Comparison of ENCODE assay signal across 1 cellular context in genomic region chr7:151078233-151079040, GRCh38.
TF ChIP-seq lines count a peak whose summit lies in the region.

No MANE protein-coding gene starts in this region.

TF ChIP-seq in H1, 55 proteins besides CTCF, POLR2A, EP300 and RAD21:
- TF ChIP-seq TAF7 (optimal IDR thresholded peaks at IDR 0.05; ENCODE audit: borderline replicate concordance, low read depth, low read length) (no peak), SRF (IDR thresholded peaks at IDR 0.05; ENCODE audit: low read depth, low read length) (no peak), MAFK (IDR thresholded peaks at IDR 0.05; ENCODE audit: low read depth, low read length) (no peak), JUND (IDR thresholded peaks at IDR 0.05; ENCODE audit: low read length) (no peak), NRF1 (IDR thresholded peaks at IDR 0.05; ENCODE audit: low read depth, low read length) (no peak), EZH2 (IDR thresholded peaks at IDR 0.05; ENCODE audit: low read depth, low read length, severe bottlenecking) (no peak), POU5F1 (IDR thresholded peaks at IDR 0.05; ENCODE audit: low read depth, low read length) (no peak)
- TF ChIP-seq, protein P1, sequence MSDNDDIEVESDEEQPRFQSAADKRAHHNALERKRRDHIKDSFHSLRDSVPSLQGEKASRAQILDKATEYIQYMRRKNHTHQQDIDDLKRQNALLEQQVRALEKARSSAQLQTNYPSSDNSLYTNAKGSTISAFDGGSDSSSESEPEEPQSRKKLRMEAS (IDR thresholded peaks at IDR 0.05): no peak
TF ChIP-seq in H1: peak in this region for 0.
